In the genomic region with DNA sequence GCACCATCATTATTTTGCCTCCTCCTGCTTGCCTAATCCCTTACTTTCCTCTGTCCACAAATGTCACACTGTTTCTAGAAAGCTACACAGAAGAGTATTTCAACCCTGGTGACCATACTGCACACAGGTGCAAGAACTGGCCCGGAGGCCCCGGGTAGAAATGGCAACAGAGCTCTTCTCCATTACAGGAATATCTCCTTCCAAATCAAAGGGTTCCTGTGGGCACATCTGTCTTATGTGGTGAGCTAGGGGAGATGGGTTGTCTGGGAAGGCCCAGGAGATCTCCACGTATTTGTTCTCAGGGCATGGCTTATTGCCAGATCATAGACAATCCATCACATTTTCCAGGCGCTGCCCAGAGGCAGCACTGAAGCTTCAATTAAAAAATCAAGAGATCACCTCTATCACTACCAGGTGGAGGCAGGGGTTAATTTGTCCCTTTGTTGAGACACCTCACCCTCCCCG, we compare ENCODE assay signal across 1 cellular context.
TF ChIP-seq lines count a peak whose summit lies in the region.

No MANE protein-coding gene starts in this region.

TF ChIP-seq in H1, 55 proteins besides CTCF, POLR2A, EP300 and RAD21:
- TF ChIP-seq EZH2 (IDR thresholded peaks at IDR 0.05; ENCODE audit: low read depth, low read length, severe bottlenecking) (no peak), CBX5 (IDR thresholded peaks at IDR 0.05; ENCODE audit: low read depth, low read length) (no peak), TAF1 (IDR thresholded peaks at IDR 0.05; ENCODE audit: low read depth, low read length) (no peak), CREB1 (IDR thresholded peaks at IDR 0.05) (no peak), ATF2 (IDR thresholded peaks at IDR 0.05; ENCODE audit: low read length) (no peak), RNF2 (IDR thresholded peaks at IDR 0.05; ENCODE audit: borderline replicate concordance, low read depth, low read length, missing control alignments, poor library complexity, severe bottlenecking) (peak; percentile 15), TEAD4 (IDR thresholded peaks at IDR 0.05; ENCODE audit: low read depth, low read length) (no peak), ASH2L (IDR thresholded peaks at IDR 0.05; ENCODE audit: low read length) (no peak)
